ENCODE assay signal across 30 cellular contexts in genomic region chrX:4268676-4269075, GRCh38.
"Had no signal": no experiment of that assay in that cellular context is flagged by ENCODE, and none has a peak within 500 bp of the region (broad histone marks: within the 10 kb centered on the region; RNA-seq: fewer than 3 reads in every experiment).

No MANE protein-coding gene starts in this region.

- H3K27ac ChIP-seq: ascending aorta, brain microvascular endothelial cell, pancreas, right atrium auricular region, uterus had no signal

- H3K27me3 ChIP-seq: ascending aorta, brain microvascular endothelial cell, pancreas, right atrium auricular region, uterus had no signal

- H3K36me3 ChIP-seq: ascending aorta, brain microvascular endothelial cell, pancreas, right atrium auricular region, uterus had no signal

- H3K4me3 ChIP-seq: ascending aorta, pancreas, right atrium auricular region, smooth muscle cell, uterus had no signal

- DNase-seq: activated CD4-positive, alpha-beta memory T cell treated with anti-CD3 and anti-CD28 coated beads, Interleukin-2, amount 10 ng/mL, durations not matched to agents 7 days and 5 days; activated CD4-positive, alpha-beta T cell treated with anti-CD3 and anti-CD28 coated beads for 1 hour; activated CD4-positive, alpha-beta T cell treated with anti-CD3 and anti-CD28 coated beads, Interleukin-2, amount 10 ng/mL, durations not matched to agents 7 days and 5 days; activated CD8-positive, alpha-beta memory T cell treated with anti-CD3 and anti-CD28 coated beads, Interleukin-2, amount 50 U/mL, for 48 hours; activated gamma-delta T cell; activated naive CD4-positive, alpha-beta T cell treated with anti-CD3 and anti-CD28 coated beads, Interleukin-2, amount 10 ng/mL, durations not matched to agents 7 days and 5 days; activated naive CD8-positive, alpha-beta T cell treated with anti-CD3 and anti-CD28 coated beads, Interleukin-2, amount 10 ng/mL, durations not matched to agents 7 days and 5 days; activated T-cell treated with anti-CD3 and anti-CD28 coated beads, Interleukin-2, amount 50 U/mL, for 24 hours; brain microvascular endothelial cell; cortex of kidney; effector memory CD8-positive, alpha-beta T cell; foreskin fibroblast; left cardiac atrium; left ventricle myocardium superior; naive B cell; nephron progenitor cell; nucleus accumbens; pancreas; stimulated activated CD4-positive, alpha-beta T cell treated with anti-CD3 and anti-CD28 coated beads, Interleukin-1b, Interleukin-23, amount 100 ng/mL, for 48 hours; stimulated activated CD4-positive, alpha-beta T cell treated with anti-CD3 and anti-CD28 coated beads, Interleukin-4, amount 100 ng/mL, for 4 hours; stimulated activated CD8-positive, alpha-beta memory T cell treated with anti-CD3 and anti-CD28 coated beads, Interleukin-4, amount 100 ng/mL, for 48 hours; stimulated activated naive CD8-positive, alpha-beta T cell treated with anti-CD3 and anti-CD28 coated beads, Interleukin-15, amount 100 ng/mL, for 72 hours; substantia nigra; T1000; uterus had no signal

- FAIRE-seq: endothelial cell of umbilical vein, keratinocyte, pancreas had no signal

- H3K9me3 ChIP-seq: ascending aorta, pancreas, right atrium auricular region, uterus had no signal

- H3K4me2 ChIP-seq: smooth muscle cell had no signal

- H3K4me1 ChIP-seq: ascending aorta, pancreas, right atrium auricular region, uterus had no signal
